ENCODE assay signal across 8 cellular contexts in the genomic region with DNA sequence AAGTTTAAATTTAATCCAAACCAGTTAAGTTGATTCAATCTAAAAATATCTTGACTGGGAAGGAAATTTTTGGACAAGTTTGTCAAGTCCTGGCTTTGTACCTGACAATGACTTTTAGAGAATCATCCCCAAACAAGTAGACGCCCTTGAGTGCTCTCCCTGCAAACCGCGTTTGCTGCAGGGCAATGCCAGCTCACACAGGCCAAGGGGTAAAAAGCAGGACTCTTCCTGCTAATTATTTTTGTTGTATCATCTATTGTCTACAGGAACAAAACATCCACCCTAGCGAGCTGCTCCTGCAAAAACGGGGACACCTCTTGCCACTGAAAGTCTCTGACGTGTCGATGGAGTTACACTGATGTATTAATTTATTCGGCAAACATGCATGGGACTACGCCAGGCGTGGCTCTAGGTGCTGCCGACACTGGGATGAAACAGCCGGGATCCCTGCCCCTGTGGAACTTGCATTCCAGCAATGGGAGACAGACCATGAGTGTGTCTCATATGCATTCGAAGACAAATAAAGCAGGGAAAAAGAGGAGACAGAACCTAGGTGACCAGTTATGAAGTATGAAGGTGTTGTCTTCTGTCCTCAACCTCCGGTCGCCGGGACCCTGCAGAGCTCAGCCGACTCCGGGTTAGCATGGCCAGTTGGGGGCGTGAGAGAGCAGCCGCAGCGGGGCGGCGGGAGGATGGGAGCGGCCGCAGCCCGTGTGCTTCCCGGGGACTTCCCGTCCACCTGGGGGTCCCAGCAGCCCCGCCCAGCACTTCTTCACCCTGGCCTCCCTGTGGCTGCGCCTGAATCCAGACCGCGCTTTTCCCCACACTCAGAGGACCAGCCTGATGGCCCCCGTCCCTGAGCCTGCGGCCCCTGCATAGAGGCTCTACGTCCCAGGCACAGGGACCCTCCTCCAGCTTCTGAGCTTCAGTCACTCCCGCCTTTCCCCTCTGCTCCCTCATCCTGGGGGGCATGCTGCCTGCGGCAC. TPM values are rescaled to one million over a fixed set of nuclear protein-coding genes. Genes with fewer than 3 reads are reported as not detected.
DNase-seq lines count a peak whose midpoint lies in the region; ATAC-seq and TF ChIP-seq lines count a peak whose summit lies in the region.

No MANE protein-coding gene starts in this region.

- intact Hi-C loops in left colon (cut with DNase I, micrococcal nuclease), result loop anchor here in 1 of 2 donors (10.0 kb wide), 1 partner anchor 1268 kb away; no protein-coding TSS in a partner anchor

- DNase-seq in ELF-1 (ENCODE audit: low read depth, low spot score) (peak; percentile 80), NCI-H82 (lab: John Stamatoyannopoulos, UW) (peak; percentile 75), cardiac fibroblast (ENCODE audit: low read depth in 2 of 2) (peak in 1 of 2 donors; percentile 10), left colon (peak; percentile 41 to 57), G401 (ENCODE audit: low spot score) (no peak)
- peak; percentile 38 to 41 for DNase-seq in stimulated activated naive CD8-positive, alpha-beta T cell treated with anti-CD3 and anti-CD28 coated beads, Interleukin-15, amount 100 ng/mL, for 72 hours

- in situ Hi-C loops in G401 (cut with HindIII; ENCODE audit: low sequenced_read_pairs), result no loop called here

- peaks cover 12% of the 10 kb centered on the region for H3K4me1 Mint-ChIP-seq in stimulated activated naive CD8-positive, alpha-beta T cell treated with anti-CD3 and anti-CD28 coated beads, Interleukin-15, amount 100 ng/mL, for 72 hours

- H3K9me3 Mint-ChIP-seq in stimulated activated naive CD8-positive, alpha-beta T cell treated with anti-CD3 and anti-CD28 coated beads, Interleukin-15, amount 100 ng/mL, for 72 hours, result peaks cover 0 to 3% of the 10 kb centered on the region in 2 donors

- peak; percentile 68 for TF ChIP-seq CTCF in cardiac fibroblast (IDR thresholded peaks at IDR 0.05; ENCODE audit: low read depth, low read length)

- H3K27me3 Mint-ChIP-seq in stimulated activated naive CD8-positive, alpha-beta T cell treated with anti-CD3 and anti-CD28 coated beads, Interleukin-15, amount 100 ng/mL, for 72 hours, result peaks cover 31% of the 10 kb centered on the region

- ATAC-seq in left colon (peak; percentile 87), HG02973 (IDR thresholded peaks at IDR 0.05; ENCODE audit: unreplicated experiment) (no peak), HG03460 (IDR thresholded peaks at IDR 0.05; ENCODE audit: unreplicated experiment) (no peak)
- peak; percentile 69 for ATAC-seq in stimulated activated naive CD8-positive, alpha-beta T cell treated with anti-CD3 and anti-CD28 coated beads, Interleukin-15, amount 100 ng/mL, for 72 hours

- H3K27ac Mint-ChIP-seq in stimulated activated naive CD8-positive, alpha-beta T cell treated with anti-CD3 and anti-CD28 coated beads, Interleukin-15, amount 100 ng/mL, for 72 hours, result no peak overlapping the region

- peak overlapping the region; percentile 24 to 26 for H3K4me3 ChIP-seq in cardiac fibroblast (replicated peaks in 1 of 2; ENCODE audit: low read depth in 2 of 2, low read length in 2 of 2)

- peak overlapping the region; percentile 51 to 66 for H3K4me3 Mint-ChIP-seq in stimulated activated naive CD8-positive, alpha-beta T cell treated with anti-CD3 and anti-CD28 coated beads, Interleukin-15, amount 100 ng/mL, for 72 hours

RNA-seq across cellular contexts. Expression of a gene that starts 11.2 kb away (rescaled TPM):
- 100 to 1,000 TPM; 145 to 183 TPM for total RNA-seq in left colon
- 293 and 327 TPM in 2 replicates for total RNA-seq in G401 (2014; rRNA removed; shearing (Covaris generic))

Comparison
In these comparisons a context has a peak if more than half of its experiments do, and no peak if none do; other contexts are left out.
1. ATAC-seq: peak in left colon (single experiment) and stimulated activated naive CD8-positive, alpha-beta T cell treated with anti-CD3 and anti-CD28 coated beads, Interleukin-15, amount 100 ng/mL, for 72 hours (single experiment); none in HG02973 (single experiment) and HG03460 (single experiment).